ENCODE assay signal across 33 cellular contexts in genomic region chr13:30051531-30052060, GRCh38.
DNase-seq lines count a peak whose midpoint lies in the region; ATAC-seq, FAIRE-seq and TF ChIP-seq lines count a peak whose summit lies in the region.
"Had no signal": no experiment of that assay in that cellular context is flagged by ENCODE, and none has a peak within 500 bp of the region (broad histone marks: within the 10 kb centered on the region; RNA-seq: fewer than 3 reads in every experiment).

No MANE protein-coding gene starts in this region.

- DNase-seq in mammary epithelial cell, result peak; percentile 54
- DNase-seq in breast epithelium (ENCODE audit: low spot score in 2 of 2), result no peak
- no peak for DNase-seq in SK-N-MC (ENCODE audit: low read depth, low spot score)
- DNase-seq in endodermal cell, result peak; percentile 61
- no peak for DNase-seq in T-helper 2 cell treated with Interferon-gamma antibody and Interleukin-4, amounts not matched to agents 5 μg/mL and 100 μg/mL, for 36 hours (ENCODE audit: low spot score)
- no peak for DNase-seq in progenitor cell of endocrine pancreas (ENCODE audit: low spot score, unreplicated experiment)
- DNase-seq in RCC 7860 (ENCODE audit: low spot score), result no peak
- DNase-seq: activated CD4-positive, alpha-beta T cell treated with anti-CD3 and anti-CD28 coated beads, Interleukin-2, amount 10 ng/mL, durations not matched to agents 24 days and 14 days; activated CD8-positive, alpha-beta memory T cell treated with anti-CD3 and anti-CD28 coated beads, Interleukin-2, amount 10 ng/mL, durations not matched to agents 7 days and 5 days; activated gamma-delta T cell; activated naive CD8-positive, alpha-beta T cell treated with anti-CD3 and anti-CD28 coated beads, Interleukin-2, amount 10 ng/mL, durations not matched to agents 7 days and 5 days; activated T-cell treated with anti-CD3 and anti-CD28 coated beads, Interleukin-2, amount 50 U/mL, for 4 hours; aorta; CD4-positive, alpha-beta memory T cell; foreskin fibroblast; HCEC 1CT; left ventricle myocardium superior; MG63; NCI-H1105 treated with DMSO at 0.1 percent for 48 hours; NCI-H2081; NCI-H524 treated with DMSO at 0.1 percent for 48 hours; PC-9; small intestine; stimulated activated naive CD4-positive, alpha-beta T cell treated with Interleukin-2 at 50 U/mL for 16 hours; upper lobe of right lung had no signal

- H3K27ac Mint-ChIP-seq in endodermal cell, result peak overlapping the region; percentile 35
- no peak overlapping the region for H3K27ac Mint-ChIP-seq in T-helper 2 cell treated with Interferon-gamma antibody and Interleukin-4, amounts not matched to agents 5 μg/mL and 100 μg/mL, for 36 hours
- no peak overlapping the region for H3K27ac Mint-ChIP-seq in progenitor cell of endocrine pancreas
- H3K27ac Mint-ChIP-seq: activated CD4-positive, alpha-beta T cell treated with anti-CD3 and anti-CD28 coated beads, Interleukin-2, amount 10 ng/mL, durations not matched to agents 24 days and 14 days; activated CD8-positive, alpha-beta memory T cell treated with anti-CD3 and anti-CD28 coated beads, Interleukin-2, amount 10 ng/mL, durations not matched to agents 7 days and 5 days had no signal

- H3K4me3 Mint-ChIP-seq in endodermal cell (no peak overlapping the region), progenitor cell of endocrine pancreas (ENCODE audit: low read depth) (no peak overlapping the region)
- H3K4me3 Mint-ChIP-seq in T-helper 2 cell treated with Interferon-gamma antibody and Interleukin-4, amounts not matched to agents 5 μg/mL and 100 μg/mL, for 36 hours, result no peak overlapping the region
- H3K4me3 Mint-ChIP-seq: activated CD4-positive, alpha-beta T cell treated with anti-CD3 and anti-CD28 coated beads, Interleukin-2, amount 10 ng/mL, durations not matched to agents 24 days and 14 days; activated CD8-positive, alpha-beta memory T cell treated with anti-CD3 and anti-CD28 coated beads, Interleukin-2, amount 10 ng/mL, durations not matched to agents 7 days and 5 days; activated naive CD8-positive, alpha-beta T cell treated with anti-CD3 and anti-CD28 coated beads, Interleukin-2, amount 10 ng/mL, durations not matched to agents 7 days and 5 days; activated T-cell treated with anti-CD3 and anti-CD28 coated beads, Interleukin-2, amount 50 U/mL, for 4 hours had no signal

- no peaks in the 10 kb centered on the region for H3K4me1 ChIP-seq in mammary epithelial cell (ENCODE audit: insufficient read depth, low read length)
- H3K4me1 ChIP-seq in breast epithelium, result no peaks in the 10 kb centered on the region
- H3K4me1 ChIP-seq in endodermal cell (ENCODE audit: control insufficient read depth, insufficient read depth, low read length), result no peaks in the 10 kb centered on the region
- H3K4me1 ChIP-seq: right atrium auricular region, upper lobe of right lung had no signal

- H3K9ac ChIP-seq in mammary epithelial cell (ENCODE audit: insufficient read depth, low read length), result no peak overlapping the region
- H3K9ac ChIP-seq in SK-N-MC (ENCODE audit: insufficient read length), result no peak overlapping the region
- no peak overlapping the region for H3K9ac ChIP-seq in endodermal cell (ENCODE audit: extremely low read depth, low read length, poor library complexity, severe bottlenecking)

- H3K27me3 Mint-ChIP-seq in endodermal cell (ENCODE audit: insufficient read depth), result no peaks in the 10 kb centered on the region
- H3K27me3 Mint-ChIP-seq in T-helper 2 cell treated with Interferon-gamma antibody and Interleukin-4, amounts not matched to agents 5 μg/mL and 100 μg/mL, for 36 hours (ENCODE audit: low read depth), result peaks cover 10% of the 10 kb centered on the region
- H3K27me3 Mint-ChIP-seq in progenitor cell of endocrine pancreas, result no peaks in the 10 kb centered on the region

- H3K4me1 Mint-ChIP-seq in endodermal cell (peaks cover 31% of the 10 kb centered on the region), progenitor cell of endocrine pancreas (ENCODE audit: low read depth) (no peaks in the 10 kb centered on the region)
- H3K4me1 Mint-ChIP-seq in T-helper 2 cell treated with Interferon-gamma antibody and Interleukin-4, amounts not matched to agents 5 μg/mL and 100 μg/mL, for 36 hours (ENCODE audit: low read depth), result peaks cover 39% of the 10 kb centered on the region

- intact Hi-C loops in mammary epithelial cell (cut with micrococcal nuclease) (no loop called here), breast epithelium (cut with DNase I; ENCODE audit: low total_unique reads) (no loop called here)

- H3K9me3 ChIP-seq in mammary epithelial cell (replicated peaks; ENCODE audit: insufficient read depth, low read length) (no peaks in the 10 kb centered on the region), breast epithelium (no peaks in the 10 kb centered on the region), SK-N-MC (ENCODE audit: low read depth, low read length) (no peaks in the 10 kb centered on the region), endodermal cell (ENCODE audit: control insufficient read depth, low read length) (peaks cover 5% of the 10 kb centered on the region)
- H3K9me3 ChIP-seq: MG63, right atrium auricular region, suprapubic skin, upper lobe of right lung had no signal

- TF ChIP-seq CTCF in mammary epithelial cell (conservative IDR thresholded peaks at IDR 0.05 in 1 of 2, IDR thresholded peaks at IDR 0.05 in 1 of 2; ENCODE audit: extremely low read depth in 1 of 2, insufficient read depth in 1 of 2, low read depth in 1 of 2, low read length in 2 of 2), result no peak
- no peak for TF ChIP-seq CTCF in breast epithelium (IDR thresholded peaks at IDR 0.05)
- no peak for TF ChIP-seq CTCF in endodermal cell (conservative IDR thresholded peaks at IDR 0.05)
- no peak for TF ChIP-seq CTCF in progenitor cell of endocrine pancreas (IDR thresholded peaks at IDR 0.05; ENCODE audit: unreplicated experiment)

- no peak for TF ChIP-seq POLR2A in breast epithelium (IDR thresholded peaks at IDR 0.05)

- no peak for FAIRE-seq in RCC 7860 (lab: Jason Lieb, UNC)
- FAIRE-seq: keratinocyte, small intestine had no signal

- no TSS peak for BruUV-seq in mammary epithelial cell (replicated peaks; lab: Mats Ljungman, UMichigan)

- no peak for ATAC-seq in GM18867 (IDR thresholded peaks at IDR 0.05; ENCODE audit: unreplicated experiment)
- ATAC-seq: activated CD8-positive, alpha-beta memory T cell treated with anti-CD3 and anti-CD28 coated beads, Interleukin-2, amount 10 ng/mL, durations not matched to agents 7 days and 5 days; activated T-cell treated with anti-CD3 and anti-CD28 coated beads, Interleukin-2, amount 50 U/mL, for 4 hours; esophagus mucosa; left ventricle myocardium superior; Right ventricle myocardium inferior; SK-N-SH treated with all-trans-retinoic acid at 6 μM for 48 hours; upper lobe of right lung had no signal

- whole genome bisulfite sequencing in mammary epithelial cell (ENCODE audit: low coverage, missing lambda C conversion rate), result 75% methylated on average over 2 of the region's 2 CpGs
- WGBS in endodermal cell (ENCODE audit: insufficient coverage in 1 of 2, insufficient read length in 1 of 2), 2 experiments, result 18 to 48% methylated on average over 1 to 2 of the region's 2 CpGs

- no peaks in the 10 kb centered on the region for H4K20me1 ChIP-seq in mammary epithelial cell (ENCODE audit: insufficient read depth, low read length)

- H3K9me3 Mint-ChIP-seq in endodermal cell, result peaks cover 8% of the 10 kb centered on the region
- no peaks in the 10 kb centered on the region for H3K9me3 Mint-ChIP-seq in T-helper 2 cell treated with Interferon-gamma antibody and Interleukin-4, amounts not matched to agents 5 μg/mL and 100 μg/mL, for 36 hours
- H3K9me3 Mint-ChIP-seq in progenitor cell of endocrine pancreas (ENCODE audit: low read depth), result no peaks in the 10 kb centered on the region
- H3K9me3 Mint-ChIP-seq: activated naive CD8-positive, alpha-beta T cell treated with anti-CD3 and anti-CD28 coated beads, Interleukin-2, amount 10 ng/mL, durations not matched to agents 7 days and 5 days; activated T-cell treated with anti-CD3 and anti-CD28 coated beads, Interleukin-2, amount 50 U/mL, for 4 hours; CD4-positive, alpha-beta memory T cell had no signal

- in situ Hi-C loops in mammary epithelial cell (cut with MboI; ENCODE audit: low sequenced_read_pairs in 2 of 2), result no loop called here

- H2AFZ ChIP-seq in mammary epithelial cell (ENCODE audit: low read depth, low read length), result no peak overlapping the region
- H2AFZ ChIP-seq: PC-9 had no signal

- H3K27me3 ChIP-seq in mammary epithelial cell (ENCODE audit: insufficient read depth, low read length) (peaks cover 2% of the 10 kb centered on the region), breast epithelium (no peaks in the 10 kb centered on the region), endodermal cell (ENCODE audit: control insufficient read depth, insufficient read depth, low read length, poor library complexity, severe bottlenecking) (no peaks in the 10 kb centered on the region)
- H3K27me3 ChIP-seq: cardiac muscle cell, MG63, right atrium auricular region had no signal

- no peak overlapping the region for H3K27ac ChIP-seq in mammary epithelial cell (ENCODE audit: insufficient read depth, low read depth, low read length)
- H3K27ac ChIP-seq in breast epithelium, result no peak overlapping the region
- no peak overlapping the region for H3K27ac ChIP-seq in SK-N-MC
- no peak overlapping the region for H3K27ac ChIP-seq in endodermal cell (ENCODE audit: low read depth, low read length)
- H3K27ac ChIP-seq: cardiac muscle cell, PC-9, right atrium auricular region, suprapubic skin, upper lobe of right lung had no signal

- CTCF ChIA-PET in mammary epithelial cell (lab: Charles Lee; ENCODE audit: low non-redundant PET), result no interaction called here

- H3K79me2 ChIP-seq in mammary epithelial cell (ENCODE audit: insufficient read depth, low read length), result no peaks in the 10 kb centered on the region

- H3K4me2 ChIP-seq in mammary epithelial cell (ENCODE audit: insufficient read depth, low read depth, low read length), result no peak overlapping the region
- H3K4me2 ChIP-seq: PC-9 had no signal

- H3K36me3 Mint-ChIP-seq in endodermal cell (ENCODE audit: low read depth) (no peaks in the 10 kb centered on the region), progenitor cell of endocrine pancreas (ENCODE audit: insufficient read depth) (peaks cover 2% of the 10 kb centered on the region)
- no peaks in the 10 kb centered on the region for H3K36me3 Mint-ChIP-seq in T-helper 2 cell treated with Interferon-gamma antibody and Interleukin-4, amounts not matched to agents 5 μg/mL and 100 μg/mL, for 36 hours (ENCODE audit: low read depth)
- H3K36me3 Mint-ChIP-seq: activated CD8-positive, alpha-beta memory T cell treated with anti-CD3 and anti-CD28 coated beads, Interleukin-2, amount 10 ng/mL, durations not matched to agents 7 days and 5 days; activated naive CD8-positive, alpha-beta T cell treated with anti-CD3 and anti-CD28 coated beads, Interleukin-2, amount 10 ng/mL, durations not matched to agents 7 days and 5 days had no signal

- dilution Hi-C loops in mammary epithelial cell (cut with HindIII; ENCODE audit: low sequenced_read_pairs), result no loop called here

- H3K4me3 ChIP-seq in mammary epithelial cell (replicated peaks in 1 of 3; ENCODE audit: insufficient read depth in 1 of 3, low read depth in 2 of 3, low read length in 3 of 3), result no peak overlapping the region
- H3K4me3 ChIP-seq in breast epithelium, result no peak overlapping the region
- H3K4me3 ChIP-seq in SK-N-MC, result peak overlapping the region; percentile 61
- no peak overlapping the region for H3K4me3 ChIP-seq in endodermal cell (ENCODE audit: low read length)
- H3K4me3 ChIP-seq: cardiac muscle cell, MG63, PC-9, right atrium auricular region, suprapubic skin, upper lobe of right lung had no signal

- H3K36me3 ChIP-seq in mammary epithelial cell (ENCODE audit: insufficient read depth, low read length) (no peaks in the 10 kb centered on the region), breast epithelium (no peaks in the 10 kb centered on the region), SK-N-MC (ENCODE audit: insufficient read depth, low read length) (no peaks in the 10 kb centered on the region), endodermal cell (ENCODE audit: control insufficient read depth, insufficient read depth, low read length) (no peaks in the 10 kb centered on the region)
- H3K36me3 ChIP-seq: cardiac muscle cell, MG63, right atrium auricular region, suprapubic skin, upper lobe of right lung had no signal

Comparison
In these comparisons a context has a peak if more than half of its experiments do, and no peak if none do; other contexts are left out.
1. DNase-seq: peak in mammary epithelial cell (single experiment) and endodermal cell (single experiment); none in breast epithelium (0 of 2), SK-N-MC (single experiment), T-helper 2 cell treated with Interferon-gamma antibody and Interleukin-4, amounts not matched to agents 5 μg/mL and 100 μg/mL, for 36 hours (single experiment), progenitor cell of endocrine pancreas (single experiment) and RCC 7860 (single experiment).